In genomic region chr5:177080265-177080664, GRCh38 we compare ENCODE assay signal across 33 cellular contexts. TPM values are rescaled to one million over a fixed set of nuclear protein-coding genes. Genes with fewer than 3 reads are reported as not detected.
A peak's percentile ranks its signal among the peaks of the same experiment; 100 is the strongest.
DNase-seq lines count a peak whose midpoint lies in the region; ATAC-seq, FAIRE-seq and TF ChIP-seq lines count a peak whose summit lies in the region.
"Had no signal": no experiment of that assay in that cellular context is flagged by ENCODE, and none has a peak within 500 bp of the region (broad histone marks: within the 10 kb centered on the region; RNA-seq: fewer than 3 reads in every experiment).

No MANE protein-coding gene starts in this region.

- H3K9ac ChIP-seq in HepG2 (ENCODE audit: insufficient read depth, low read depth, low read length) (no peak overlapping the region), K562 (ENCODE audit: insufficient read depth in 1 of 2, low read depth in 2 of 2, low read length in 2 of 2) (no peak overlapping the region)
- H3K9ac ChIP-seq: BLaER1; BLaER1 treated with 17β-estradiol and CSF1 and Interleukin-3, amounts not matched to agents 10 nM and 100 nM had no signal

- H3K79me2 ChIP-seq in HepG2 (ENCODE audit: insufficient read depth, low read length) (no peaks in the 10 kb centered on the region), K562 (ENCODE audit: control insufficient read depth, insufficient read depth, low read length) (no peaks in the 10 kb centered on the region)

- H3K4me2 ChIP-seq in HepG2 (ENCODE audit: low read depth, low read length) (no peak overlapping the region), A549 (no peak overlapping the region), K562 (ENCODE audit: insufficient read depth, low read length) (no peak overlapping the region)
- H3K4me2 ChIP-seq: BLaER1 had no signal

- no peak for FAIRE-seq in HepG2 (lab: Jason Lieb, UNC)
- FAIRE-seq in A549 (lab: Jason Lieb, UNC) = no peak
- no peak for FAIRE-seq in K562 (lab: Jason Lieb, UNC)
- FAIRE-seq: A204.1, D721Med had no signal

- H2AFZ ChIP-seq in HepG2 (ENCODE audit: low read length) (no peak overlapping the region), K562 (ENCODE audit: low read depth, low read length) (no peak overlapping the region)

- H3K36me3 ChIP-seq in HepG2 (replicated peaks in 1 of 2; ENCODE audit: control insufficient read depth in 1 of 2, insufficient read depth in 2 of 2, low read length in 2 of 2) = no peaks in the 10 kb centered on the region
- no peaks in the 10 kb centered on the region for H3K36me3 ChIP-seq in right lobe of liver
- H3K36me3 ChIP-seq in K562 (ENCODE audit: control insufficient read depth, insufficient read depth, low read length) = no peaks in the 10 kb centered on the region
- H3K36me3 ChIP-seq: BE2C had no signal

- intact Hi-C loops in HepG2 (cut with micrococcal nuclease; ENCODE audit: unreplicated experiment) = no loop called here
- intact Hi-C loops in right lobe of liver (cut with DNase I) = no loop called here
- intact Hi-C loops in K562 (cut with micrococcal nuclease) = no loop called here

- H3K27me3 ChIP-seq in HepG2 (ENCODE audit: control insufficient read depth in 1 of 2, insufficient read depth in 2 of 2, low read length in 2 of 2) (no peaks in the 10 kb centered on the region), right lobe of liver (no peaks in the 10 kb centered on the region), K562 (ENCODE audit: control insufficient read depth in 2 of 2, insufficient read depth in 2 of 2, low read length in 2 of 2) (no peaks in the 10 kb centered on the region)
- H3K27me3 ChIP-seq: BE2C; BLaER1; BLaER1 treated with 17β-estradiol and CSF1 and Interleukin-3, amounts not matched to agents 10 nM and 100 nM had no signal

- no peak overlapping the region for H3K4me3 ChIP-seq in HepG2 (replicated peaks in 1 of 3; ENCODE audit: insufficient read depth in 1 of 3, low read depth in 2 of 3, low read length in 3 of 3)
- no peak overlapping the region for H3K4me3 ChIP-seq in right lobe of liver
- no peak overlapping the region for H3K4me3 ChIP-seq in A549
- H3K4me3 ChIP-seq in K562 = no peak overlapping the region
- H3K4me3 ChIP-seq: BLaER1; BLaER1 treated with 17β-estradiol and CSF1 and Interleukin-3, amounts not matched to agents 10 nM and 100 nM had no signal

- POLR2A ChIA-PET in HepG2 (lab: Yijun Ruan, JAX) (no interaction called here), A549 (lab: Yijun Ruan, JAX) (no interaction called here), K562 (lab: Yijun Ruan, JAX) (interaction anchor here (0.9 kb wide), 1 partner anchor 371 kb away, joined by 3 read pairs; no protein-coding TSS in a partner anchor)

- TF ChIP-seq RAD21 in HepG2 (CRISPR knock-in tag; IDR thresholded peaks at IDR 0.05) = no peak
- no peak for TF ChIP-seq RAD21 in A549 (conservative IDR thresholded peaks at IDR 0.05 in 1 of 2, IDR thresholded peaks at IDR 0.05 in 1 of 2)
- TF ChIP-seq RAD21 in K562 (CRISPR knock-in tag; conservative IDR thresholded peaks at IDR 0.05 in 1 of 2, IDR thresholded peaks at IDR 0.05 in 1 of 2) = no peak

- H3K9me3 ChIP-seq in HepG2 (ENCODE audit: low read length) = no peaks in the 10 kb centered on the region
- H3K9me3 ChIP-seq in right lobe of liver = no peaks in the 10 kb centered on the region
- H3K9me3 ChIP-seq in A549 = no peaks in the 10 kb centered on the region
- no peaks in the 10 kb centered on the region for H3K9me3 ChIP-seq in K562 (replicated peaks; ENCODE audit: control insufficient read depth, insufficient read depth, low read depth, low read length)
- H3K9me3 ChIP-seq: BE2C; BLaER1; BLaER1 treated with 17β-estradiol and CSF1 and Interleukin-3, amounts not matched to agents 10 nM and 100 nM; Caco-2 had no signal

- BruUV-seq in HepG2 (replicated peaks; lab: Mats Ljungman, UMichigan) (no TSS peak), K562 (replicated peaks; lab: Mats Ljungman, UMichigan) (no TSS peak)

- 97% methylated on average over 5 of the region's 5 CpGs for WGBS in HepG2 (ENCODE audit: low lambda C conversion rate)
- 80% methylated on average over 2 of the region's 5 CpGs for WGBS in right lobe of liver (ENCODE audit: insufficient coverage, low coverage, low lambda C conversion rate, missing lambda C conversion rate)
- 81% methylated on average over 5 of the region's 5 CpGs for WGBS in A549 (ENCODE audit: missing lambda C conversion rate)
- 51% methylated on average over 5 of the region's 5 CpGs for WGBS in K562 (ENCODE audit: insufficient coverage, low coverage, missing lambda C conversion rate)

- no peak for ATAC-seq in HepG2
- ATAC-seq in right lobe of liver = no peak
- 0 out of 6 replicates have a peak, but pooled peaks of 1 of the 2 experiments have one; percentile 4 for ATAC-seq in A549
- no peak for ATAC-seq in K562
- ATAC-seq in GM19452 (IDR thresholded peaks at IDR 0.05; ENCODE audit: unreplicated experiment) = no peak
- ATAC-seq in GM21723 (IDR thresholded peaks at IDR 0.05; ENCODE audit: unreplicated experiment) = no peak
- ATAC-seq: CD8-positive, alpha-beta T cell had no signal

- no peak overlapping the region for H3K27ac ChIP-seq in HepG2 (ENCODE audit: extremely low read length, insufficient read depth, low read length)
- no peak overlapping the region for H3K27ac ChIP-seq in right lobe of liver
- H3K27ac ChIP-seq in A549 = no peak overlapping the region
- H3K27ac ChIP-seq in K562 (ENCODE audit: extremely low read depth, low read depth, low read length) = no peak overlapping the region
- H3K27ac ChIP-seq: 22Rv1, BLaER1, C4-2B had no signal

- in situ Hi-C loops in HepG2 (cut with HindIII; ENCODE audit: extremely low pct_ligation_motif_present, low pct_unique_long_range_greater_than_20kb) (no loop called here), K562 (cut with MboI) (no loop called here)

- DNase-seq in HepG2 (ENCODE audit: low spot score) (no peak), right lobe of liver (no peak), A549 (ENCODE audit: low read depth in 1 of 2, low spot score in 1 of 2) (no peak), K562 (ENCODE audit: extremely low read depth in 1 of 4, low spot score in 3 of 4) (no peak)
- DNase-seq: 8988T; ACHN; AML-193; BE2C; C1 segment of cervical spinal cord; Caco-2; Calu3; CD4-positive, alpha-beta memory T cell; CD4-positive, alpha-beta T cell; CD4-positive, CD25-positive, alpha-beta regulatory T cell; CD8-positive, alpha-beta memory T cell; CD8-positive, alpha-beta T cell; COR-L47; DMS 273 treated with DMSO at 0.1 percent for 48 hours; DMS153; DMS53; DMS79; DMS79 treated with DMSO at 0.1 percent for 48 hours; DND-41; EL had no signal

- TF ChIP-seq POLR2A in HepG2 (IDR thresholded peaks at IDR 0.05; ENCODE audit: insufficient read depth in 1 of 2, low read depth in 2 of 2, low read length in 2 of 2) = no peak
- TF ChIP-seq POLR2A in right lobe of liver (IDR thresholded peaks at IDR 0.05) = no peak
- no peak for TF ChIP-seq POLR2A in A549 (IDR thresholded peaks at IDR 0.05; ENCODE audit: low read length)
- TF ChIP-seq POLR2A in K562 (conservative IDR thresholded peaks at IDR 0.05) = no peak

- H3K4me1 ChIP-seq in HepG2 (ENCODE audit: insufficient read depth, low read length) (peaks cover 26% of the 10 kb centered on the region), right lobe of liver (no peaks in the 10 kb centered on the region), A549 (no peaks in the 10 kb centered on the region), K562 (replicated peaks in 1 of 2; ENCODE audit: control insufficient read depth in 2 of 2, insufficient read depth in 2 of 2, low read length in 2 of 2) (peaks cover 4 to 8% of the 10 kb centered on the region in 2 experiments; a peak in 4 of 5 replicates)
- H3K4me1 ChIP-seq: BE2C had no signal

- no peaks in the 10 kb centered on the region for H4K20me1 ChIP-seq in HepG2 (ENCODE audit: insufficient read depth, low read length)
- no peaks in the 10 kb centered on the region for H4K20me1 ChIP-seq in K562 (replicated peaks; ENCODE audit: control insufficient read depth, insufficient read depth, low read length)
- H4K20me1 ChIP-seq: BLaER1 had no signal

- CTCF ChIA-PET in HepG2 (lab: Yijun Ruan, JAX; ENCODE audit: low intra/inter-chr PET ratio, low total read pairs) = no interaction called here
- CTCF ChIA-PET in A549 (lab: Yijun Ruan, JAX) = interaction anchor here (8.5 to 13.8 kb wide), 2 partner anchors 8 to 32 kb away, joined by 105 to 111 read pairs; no protein-coding TSS in a partner anchor
- CTCF ChIA-PET in K562 (lab: Yijun Ruan, JAX; ENCODE audit: low intra/inter-chr PET ratio) = no interaction called here

- no peak for TF ChIP-seq EP300 in HepG2 (IDR thresholded peaks at IDR 0.05; ENCODE audit: low read depth in 2 of 2, low read length in 2 of 2)
- TF ChIP-seq EP300 in HepG2 (CRISPR knock-in tag; IDR thresholded peaks at IDR 0.05; ENCODE audit: borderline replicate concordance) = no peak
- no peak for TF ChIP-seq EP300 in A549 (IDR thresholded peaks at IDR 0.05)
- TF ChIP-seq EP300 in K562 (IDR thresholded peaks at IDR 0.05; ENCODE audit: low read length) = no peak

- H3K9me1 ChIP-seq in K562 (ENCODE audit: control insufficient read depth, insufficient read depth, low read length) = no peaks in the 10 kb centered on the region

- TF ChIP-seq CTCF in HepG2 (CRISPR knock-in tag; IDR thresholded peaks at IDR 0.05) (no peak), right lobe of liver (IDR thresholded peaks at IDR 0.05) (no peak), A549 (IDR thresholded peaks at IDR 0.05) (no peak), K562 (IDR thresholded peaks at IDR 0.05 in 2 of 3, conservative IDR thresholded peaks at IDR 0.05 in 1 of 3; ENCODE audit: insufficient read depth in 2 of 3, low read depth in 1 of 3, low read length in 3 of 3) (no peak)

RNA-seq across cellular contexts. Expression of gene FGFR4, which starts 6.5 kb away (rescaled TPM):
- total RNA-seq in HepG2 (2016; rRNA removed; fragmentation: Illumina TruSeq; extraction: Trizol) (109 and 219 TPM in 2 replicates), right lobe of liver (10 to 100 TPM; 38.9 to 73.3 (median 55.1) TPM), K562 (2014; rRNA removed) (19.1 and 25.8 TPM in 2 replicates), K562 (2014; rRNA removed; fragmentation: Illumina TruSeq; extraction: Trizol) (2.5 and 5.2 TPM in 2 replicates), K562 (2015; rRNA removed; fragmentation: Illumina TruSeq; extraction: Trizol) (7.5 and 7.8 TPM in 2 replicates), K562 (2021) (32.2 and 35.4 TPM in 2 replicates)
- 52.3 and 56.4 TPM in 2 replicates for total RNA-seq in HepG2 (2016; cell fraction: cytosol; rRNA removed; fragmentation: Illumina TruSeq; extraction: Trizol; ENCODE audit: low read depth)
- 90.0 and 222 TPM in 2 replicates for total RNA-seq in HepG2 (2016; cell fraction: insoluble cytoplasmic fraction; rRNA removed; fragmentation: Illumina TruSeq; extraction: Trizol)
- 106 and 116 TPM in 2 replicates for total RNA-seq in HepG2 (2016; cell fraction: membrane; rRNA removed; fragmentation: Illumina TruSeq; extraction: Trizol)
- 196 and 244 TPM in 2 replicates for total RNA-seq in HepG2 (2016; cell fraction: nucleus; rRNA removed; fragmentation: Illumina TruSeq; extraction: Trizol)
- polyA plus RNA-seq in HepG2 (2011; rRNA removed) (129 and 188 TPM in 2 replicates), A549 (2011; rRNA removed) (31.8 and 34.7 TPM in 2 replicates), A549 (2017; fragmentation: RNase III; extraction: RNeasy Plus Mini Kit Qiagen cat#74134 plus additional on column Dnase treatment) (28.5 to 45.2 TPM (median 39.3 TPM) in 3 replicates), K562 (2011; rRNA removed) (14.8 and 21.0 TPM in 2 replicates), K562 (2014; fragmentation: Illumina TruSeq; extraction: Trizol) (7.0 and 15.9 TPM in 2 replicates), K562 (2014; fragmentation: Nextera tagmentation; extraction: Ambion mirVana) (under 1 TPM; 0.76 to 0.89 TPM), K562 (2014; rRNA removed) (17.9 and 24.9 TPM in 2 replicates)
- polyA plus RNA-seq in HepG2 (2011; cell fraction: cytosol; rRNA removed) = 134 and 208 TPM in 2 replicates
- polyA plus RNA-seq in HepG2 (2011; cell fraction: nucleus; rRNA removed) = 419 and 525 TPM in 2 replicates
- polyA plus RNA-seq in HepG2 (2012) = 133 and 146 TPM in 2 replicates
- polyA plus RNA-seq in HepG2 (2016; cell fraction: cytosol; fragmentation: Illumina TruSeq; extraction: Trizol; ENCODE audit: low read depth) = 42.6 and 44.6 TPM in 2 replicates
- polyA plus RNA-seq in HepG2 (2016; cell fraction: insoluble cytoplasmic fraction; fragmentation: Illumina TruSeq; extraction: Trizol; ENCODE audit: low read depth) = 85.7 and 113 TPM in 2 replicates
- polyA plus RNA-seq in HepG2 (2016; cell fraction: membrane; fragmentation: Illumina TruSeq; extraction: Trizol; ENCODE audit: low read depth) = 86.4 and 98.3 TPM in 2 replicates
- 453 and 457 TPM in 2 replicates for polyA plus RNA-seq in HepG2 (2016; cell fraction: nucleus; fragmentation: Illumina TruSeq; extraction: Trizol; ENCODE audit: insufficient read depth, low read depth)
- polyA minus RNA-seq in HepG2 (2011; rRNA and poly(A)+ RNA removed; ENCODE audit: low replicate concordance) = 8.0 and 375 TPM in 2 replicates
- polyA minus RNA-seq in HepG2 (2011; cell fraction: cytosol; rRNA and poly(A)+ RNA removed) = 121 and 152 TPM in 2 replicates
- 148 and 160 TPM in 2 replicates for polyA minus RNA-seq in HepG2 (2011; cell fraction: nucleus; rRNA and poly(A)+ RNA removed)
- polyA plus RNA-seq in A549 (2012; cell fraction: cytosol; rRNA removed) = 42.7 and 58.2 TPM in 2 replicates
- 140 and 196 TPM in 2 replicates for polyA plus RNA-seq in A549 (2012; cell fraction: nucleus; rRNA removed)
- polyA minus RNA-seq in A549 (2011; rRNA and poly(A)+ RNA removed) = 46.7 and 47.0 TPM in 2 replicates
- 41.6 and 132 TPM in 2 replicates for total RNA-seq in K562 (2011; cell fraction: chromatin; rRNA removed; ENCODE audit: low replicate concordance)
- 128 and 136 TPM in 2 replicates for total RNA-seq in K562 (2011; cell fraction: nucleolus; rRNA removed)
- total RNA-seq in K562 (2011; cell fraction: nucleoplasm; rRNA removed) = 69.4 and 76.7 TPM in 2 replicates
- 21.8 and 41.8 TPM in 2 replicates for polyA plus RNA-seq in K562 (2011; cell fraction: cytosol; rRNA removed)
- 77.2 and 115 TPM in 2 replicates for polyA plus RNA-seq in K562 (2011; cell fraction: nucleus; rRNA removed)
- 11.4 and 14.2 TPM in 2 replicates for polyA plus RNA-seq in K562 (2012)
- 7.1 and 8.8 TPM in 2 replicates for polyA minus RNA-seq in K562 (2011; rRNA and poly(A)+ RNA removed)
- 19.2 and 19.8 TPM in 2 replicates for polyA minus RNA-seq in K562 (2011; cell fraction: cytosol; rRNA and poly(A)+ RNA removed)
- 29.4 and 31.4 TPM in 2 replicates for polyA minus RNA-seq in K562 (2011; cell fraction: nucleus; rRNA and poly(A)+ RNA removed)
- polyA plus RNA-seq: CD14-positive monocyte; CD4-positive, alpha-beta memory T cell had no signal

RNA-seq across cellular contexts. Expression of gene NSD1, which starts 53.3 kb away (rescaled TPM):
- total RNA-seq in HepG2 (2016; rRNA removed; fragmentation: Illumina TruSeq; extraction: Trizol) = 0.09 and 0.18 TPM in 2 replicates
- under 0.01 TPM in 1 of 2 replicates, not detected in the other for total RNA-seq in HepG2 (2016; cell fraction: cytosol; rRNA removed; fragmentation: Illumina TruSeq; extraction: Trizol; ENCODE audit: low read depth)
- 0.04 and 0.09 TPM in 2 replicates for total RNA-seq in HepG2 (2016; cell fraction: insoluble cytoplasmic fraction; rRNA removed; fragmentation: Illumina TruSeq; extraction: Trizol)
- 0.10 and 0.12 TPM in 2 replicates for total RNA-seq in HepG2 (2016; cell fraction: membrane; rRNA removed; fragmentation: Illumina TruSeq; extraction: Trizol)
- total RNA-seq in HepG2 (2016; cell fraction: nucleus; rRNA removed; fragmentation: Illumina TruSeq; extraction: Trizol) = 0.16 and 0.19 TPM in 2 replicates
- polyA plus RNA-seq in HepG2 (2011; rRNA removed) = 0.01 and 0.05 TPM in 2 replicates
- under 0.01 and 0.01 TPM in 2 replicates for polyA plus RNA-seq in HepG2 (2011; cell fraction: cytosol; rRNA removed)
- 0.06 and 0.09 TPM in 2 replicates for polyA plus RNA-seq in HepG2 (2011; cell fraction: nucleus; rRNA removed)
- polyA plus RNA-seq in HepG2 (2012) = 0.01 TPM in 1 of 2 replicates, not detected in the other
- not detected in 2 replicates for polyA plus RNA-seq in HepG2 (2016; cell fraction: cytosol; fragmentation: Illumina TruSeq; extraction: Trizol; ENCODE audit: low read depth)
- polyA plus RNA-seq in HepG2 (2016; cell fraction: insoluble cytoplasmic fraction; fragmentation: Illumina TruSeq; extraction: Trizol; ENCODE audit: low read depth) = not detected in 2 replicates
- not detected in 2 replicates for polyA plus RNA-seq in HepG2 (2016; cell fraction: membrane; fragmentation: Illumina TruSeq; extraction: Trizol; ENCODE audit: low read depth)
- polyA plus RNA-seq in HepG2 (2016; cell fraction: nucleus; fragmentation: Illumina TruSeq; extraction: Trizol; ENCODE audit: insufficient read depth, low read depth) = 0.07 and 0.29 TPM in 2 replicates
- polyA minus RNA-seq in HepG2 (2011; rRNA and poly(A)+ RNA removed; ENCODE audit: low replicate concordance) = 0.12 and 50.5 TPM in 2 replicates
- polyA minus RNA-seq in HepG2 (2011; cell fraction: cytosol; rRNA and poly(A)+ RNA removed) = 0.10 and 0.26 TPM in 2 replicates
- 0.12 and 0.52 TPM in 2 replicates for polyA minus RNA-seq in HepG2 (2011; cell fraction: nucleus; rRNA and poly(A)+ RNA removed)
- 10 to 100 TPM; 13.1 to 33.1 (median 23.6) TPM for total RNA-seq in right lobe of liver
- polyA plus RNA-seq in A549 (2011; rRNA removed) = 35.5 and 38.2 TPM in 2 replicates
- polyA plus RNA-seq in A549 (2012; cell fraction: cytosol; rRNA removed) = 6.2 and 8.1 TPM in 2 replicates
- 8.4 and 9.5 TPM in 2 replicates for polyA plus RNA-seq in A549 (2012; cell fraction: nucleus; rRNA removed)
- 15.2 to 16.7 TPM (median 16.3 TPM) in 3 replicates for polyA plus RNA-seq in A549 (2017; fragmentation: RNase III; extraction: RNeasy Plus Mini Kit Qiagen cat#74134 plus additional on column Dnase treatment)
- polyA minus RNA-seq in A549 (2011; rRNA and poly(A)+ RNA removed) = 56.8 and 59.0 TPM in 2 replicates
- 86.2 and 191 TPM in 2 replicates for total RNA-seq in K562 (2011; cell fraction: chromatin; rRNA removed; ENCODE audit: low replicate concordance)
- total RNA-seq in K562 (2011; cell fraction: nucleolus; rRNA removed) = 42.7 and 55.9 TPM in 2 replicates
- total RNA-seq in K562 (2011; cell fraction: nucleoplasm; rRNA removed) = 72.0 and 78.1 TPM in 2 replicates
- 27.7 and 29.5 TPM in 2 replicates for total RNA-seq in K562 (2014; rRNA removed)
- 36.7 and 45.4 TPM in 2 replicates for total RNA-seq in K562 (2014; rRNA removed; fragmentation: Illumina TruSeq; extraction: Trizol)
- total RNA-seq in K562 (2015; rRNA removed; fragmentation: Illumina TruSeq; extraction: Trizol) = 39.1 TPM in 2 replicates
- total RNA-seq in K562 (2021) = 51.0 and 54.3 TPM in 2 replicates
- 13.9 and 15.7 TPM in 2 replicates for polyA plus RNA-seq in K562 (2011; rRNA removed)
- 8.4 and 10.3 TPM in 2 replicates for polyA plus RNA-seq in K562 (2011; cell fraction: cytosol; rRNA removed)
- 19.7 and 21.4 TPM in 2 replicates for polyA plus RNA-seq in K562 (2011; cell fraction: nucleus; rRNA removed)
- polyA plus RNA-seq in K562 (2012) = 16.7 and 20.4 TPM in 2 replicates
- 20.9 and 24.7 TPM in 2 replicates for polyA plus RNA-seq in K562 (2014; fragmentation: Illumina TruSeq; extraction: Trizol)
- polyA plus RNA-seq in K562 (2014; fragmentation: Nextera tagmentation; extraction: Ambion mirVana) = 1 to 10 TPM; 3.8 to 5.5 TPM
- 12.4 and 15.8 TPM in 2 replicates for polyA plus RNA-seq in K562 (2014; rRNA removed)
- 50.9 and 58.5 TPM in 2 replicates for polyA minus RNA-seq in K562 (2011; rRNA and poly(A)+ RNA removed)
- polyA minus RNA-seq in K562 (2011; cell fraction: cytosol; rRNA and poly(A)+ RNA removed) = 27.5 and 32.6 TPM in 2 replicates
- polyA minus RNA-seq in K562 (2011; cell fraction: nucleus; rRNA and poly(A)+ RNA removed) = 31.2 and 53.8 TPM in 2 replicates

RNA-seq across cellular contexts. Expression of gene ZNF346, which starts 57.8 kb away (rescaled TPM):
- total RNA-seq in HepG2 (2016; rRNA removed; fragmentation: Illumina TruSeq; extraction: Trizol) = 19.4 and 20.1 TPM in 2 replicates
- total RNA-seq in HepG2 (2016; cell fraction: cytosol; rRNA removed; fragmentation: Illumina TruSeq; extraction: Trizol; ENCODE audit: low read depth) = 8.2 and 16.0 TPM in 2 replicates
- total RNA-seq in HepG2 (2016; cell fraction: insoluble cytoplasmic fraction; rRNA removed; fragmentation: Illumina TruSeq; extraction: Trizol) = 19.4 and 20.5 TPM in 2 replicates
- total RNA-seq in HepG2 (2016; cell fraction: membrane; rRNA removed; fragmentation: Illumina TruSeq; extraction: Trizol) = 13.5 and 15.4 TPM in 2 replicates
- 18.2 and 22.1 TPM in 2 replicates for total RNA-seq in HepG2 (2016; cell fraction: nucleus; rRNA removed; fragmentation: Illumina TruSeq; extraction: Trizol)
- polyA plus RNA-seq in HepG2 (2011; rRNA removed) = 8.3 and 8.6 TPM in 2 replicates
- polyA plus RNA-seq in HepG2 (2011; cell fraction: cytosol; rRNA removed) = 5.6 and 7.0 TPM in 2 replicates
- polyA plus RNA-seq in HepG2 (2011; cell fraction: nucleus; rRNA removed) = 16.4 and 16.8 TPM in 2 replicates
- polyA plus RNA-seq in HepG2 (2012) = 7.4 and 8.5 TPM in 2 replicates
- 3.3 and 3.4 TPM in 2 replicates for polyA plus RNA-seq in HepG2 (2016; cell fraction: cytosol; fragmentation: Illumina TruSeq; extraction: Trizol; ENCODE audit: low read depth)
- 20.8 and 23.3 TPM in 2 replicates for polyA plus RNA-seq in HepG2 (2016; cell fraction: insoluble cytoplasmic fraction; fragmentation: Illumina TruSeq; extraction: Trizol; ENCODE audit: low read depth)
- polyA plus RNA-seq in HepG2 (2016; cell fraction: membrane; fragmentation: Illumina TruSeq; extraction: Trizol; ENCODE audit: low read depth) = 8.4 and 8.7 TPM in 2 replicates
- 21.0 and 22.3 TPM in 2 replicates for polyA plus RNA-seq in HepG2 (2016; cell fraction: nucleus; fragmentation: Illumina TruSeq; extraction: Trizol; ENCODE audit: insufficient read depth, low read depth)
- 14.6 and 34.4 TPM in 2 replicates for polyA minus RNA-seq in HepG2 (2011; rRNA and poly(A)+ RNA removed; ENCODE audit: low replicate concordance)
- polyA minus RNA-seq in HepG2 (2011; cell fraction: cytosol; rRNA and poly(A)+ RNA removed) = 5.1 and 5.7 TPM in 2 replicates
- polyA minus RNA-seq in HepG2 (2011; cell fraction: nucleus; rRNA and poly(A)+ RNA removed) = 20.9 and 25.0 TPM in 2 replicates
- total RNA-seq in right lobe of liver = 1 to 10 TPM; 5.3 to 7.4 (median 6.0) TPM
- 14.1 and 14.9 TPM in 2 replicates for polyA plus RNA-seq in A549 (2011; rRNA removed)
- polyA plus RNA-seq in A549 (2012; cell fraction: cytosol; rRNA removed) = 13.5 and 16.0 TPM in 2 replicates
- 16.3 and 19.4 TPM in 2 replicates for polyA plus RNA-seq in A549 (2012; cell fraction: nucleus; rRNA removed)
- 12.1 to 13.5 TPM (median 12.5 TPM) in 3 replicates for polyA plus RNA-seq in A549 (2017; fragmentation: RNase III; extraction: RNeasy Plus Mini Kit Qiagen cat#74134 plus additional on column Dnase treatment)
- polyA minus RNA-seq in A549 (2011; rRNA and poly(A)+ RNA removed) = 21.9 and 22.1 TPM in 2 replicates
- 84.4 and 88.6 TPM in 2 replicates for total RNA-seq in K562 (2011; cell fraction: chromatin; rRNA removed; ENCODE audit: low replicate concordance)
- total RNA-seq in K562 (2011; cell fraction: nucleolus; rRNA removed) = 41.8 and 47.2 TPM in 2 replicates
- 67.8 and 84.8 TPM in 2 replicates for total RNA-seq in K562 (2011; cell fraction: nucleoplasm; rRNA removed)
- total RNA-seq in K562 (2014; rRNA removed) = 19.5 and 29.8 TPM in 2 replicates
- 20.1 and 23.1 TPM in 2 replicates for total RNA-seq in K562 (2014; rRNA removed; fragmentation: Illumina TruSeq; extraction: Trizol)
- total RNA-seq in K562 (2015; rRNA removed; fragmentation: Illumina TruSeq; extraction: Trizol) = 20.8 and 21.8 TPM in 2 replicates
- total RNA-seq in K562 (2021) = 20.5 and 21.1 TPM in 2 replicates
- polyA plus RNA-seq in K562 (2011; rRNA removed) = 21.7 and 24.6 TPM in 2 replicates
- 21.5 and 22.3 TPM in 2 replicates for polyA plus RNA-seq in K562 (2011; cell fraction: cytosol; rRNA removed)
- 27.9 and 29.2 TPM in 2 replicates for polyA plus RNA-seq in K562 (2011; cell fraction: nucleus; rRNA removed)
- 16.4 and 19.9 TPM in 2 replicates for polyA plus RNA-seq in K562 (2012)
- polyA plus RNA-seq in K562 (2014; fragmentation: Illumina TruSeq; extraction: Trizol) = 24.8 and 25.1 TPM in 2 replicates
- polyA plus RNA-seq in K562 (2014; fragmentation: Nextera tagmentation; extraction: Ambion mirVana) = 1 to 10 TPM; 5.0 to 6.5 TPM
- polyA plus RNA-seq in K562 (2014; rRNA removed) = 16.8 and 20.2 TPM in 2 replicates
- 24.4 and 25.1 TPM in 2 replicates for polyA minus RNA-seq in K562 (2011; rRNA and poly(A)+ RNA removed)
- 11.6 and 18.0 TPM in 2 replicates for polyA minus RNA-seq in K562 (2011; cell fraction: cytosol; rRNA and poly(A)+ RNA removed)
- 14.3 and 22.0 TPM in 2 replicates for polyA minus RNA-seq in K562 (2011; cell fraction: nucleus; rRNA and poly(A)+ RNA removed)

Comparison
In these comparisons a context has a peak if more than half of its experiments do, and no peak if none do; other contexts are left out.
1. RNA of gene NSD1, which starts 53.3 kb away (total RNA-seq): 27.7 to 191 TPM in K562 and 13.1 to 33.1 TPM in right lobe of liver; under 0.01 to 0.19 TPM in HepG2; every median in the first group is over 10 times any median in the second.
2. Of the 241 proteins assayed by ChIP-seq in both HepG2 and K562: peak only in HepG2: none; only in K562: ADNP, CHD4, ESRRA, HDAC2 and KDM1A; in both: none; in neither: 236.